ENCODE assay signal across 8 cellular contexts in the genomic region with DNA sequence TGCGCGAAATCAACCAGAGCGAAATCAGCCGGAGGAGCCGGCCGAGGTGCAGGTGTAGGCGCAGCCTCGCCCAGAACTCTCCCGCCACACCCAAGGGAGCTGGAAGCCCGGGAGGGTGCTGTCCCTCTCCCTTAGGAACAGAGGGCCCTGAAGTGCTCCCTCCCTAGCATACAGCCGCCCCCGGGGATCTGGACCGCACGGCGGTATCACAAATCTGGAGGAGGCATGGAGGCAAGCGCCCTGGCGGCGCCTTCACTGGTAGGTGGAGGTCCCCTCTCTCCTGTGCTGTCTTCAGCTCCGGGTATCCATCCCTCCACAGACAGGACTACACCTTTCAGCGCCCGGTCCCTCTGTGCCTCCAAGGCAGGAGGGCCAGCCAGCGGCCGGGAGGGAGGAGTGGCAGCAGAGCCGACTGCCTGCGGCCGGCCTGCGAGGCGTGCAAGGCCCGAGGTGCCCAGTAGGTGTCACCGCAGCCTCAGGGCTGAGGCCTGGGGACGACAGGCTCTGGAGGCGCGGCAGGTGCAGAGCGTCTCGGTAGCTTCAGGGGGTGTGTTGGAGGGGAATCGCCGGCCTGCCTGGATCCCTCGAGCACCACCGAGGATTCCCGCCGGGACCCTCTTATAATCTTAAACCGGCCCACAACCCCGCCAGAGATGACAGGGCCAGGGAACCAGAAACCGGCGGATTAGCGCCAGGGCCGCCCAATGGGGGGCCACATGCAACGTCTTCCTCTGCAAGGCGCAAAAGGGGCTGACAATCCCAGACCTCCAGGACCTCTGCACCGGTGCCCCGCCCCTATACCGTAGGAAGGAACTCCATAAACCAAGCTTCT. TPM values are rescaled to one million over a fixed set of nuclear protein-coding genes. Genes with fewer than 3 reads are reported as not detected.
DNase-seq lines count a peak whose midpoint lies in the region; ATAC-seq and TF ChIP-seq lines count a peak whose summit lies in the region.

No MANE protein-coding gene starts in this region.

- TF ChIP-seq POLR2A in prostate gland (IDR thresholded peaks at IDR 0.05): no peak
- no peak for TF ChIP-seq POLR2A in vagina (IDR thresholded peaks at IDR 0.05)

- TF ChIP-seq CTCF in LNCaP clone FGC (IDR thresholded peaks at IDR 0.05; ENCODE audit: control insufficient read depth, extremely low read depth, insufficient read depth): peak; percentile 98
- TF ChIP-seq CTCF in left ventricle myocardium inferior (IDR thresholded peaks at IDR 0.05; ENCODE audit: borderline replicate concordance): peak; percentile 99
- peak; percentile 77 to 97 (median 89) for TF ChIP-seq CTCF in prostate gland (IDR thresholded peaks at IDR 0.05)
- peak; percentile 66 to 81 (median 69) for TF ChIP-seq CTCF in vagina (IDR thresholded peaks at IDR 0.05)

- H3K27ac ChIP-seq in left ventricle myocardium inferior (replicated peaks) (no peak overlapping the region), prostate gland (no peak overlapping the region), vagina (no peak overlapping the region)

- ATAC-seq in GM21825 (IDR thresholded peaks at IDR 0.05; ENCODE audit: unreplicated experiment): peak; percentile 82

- H3K27me3 ChIP-seq in left ventricle myocardium inferior (ENCODE audit: low read depth) (peaks cover 100% of the 10 kb centered on the region), prostate gland (replicated peaks; ENCODE audit: insufficient read depth) (peaks cover 3% of the 10 kb centered on the region), vagina (peaks cover 27% of the 10 kb centered on the region)

- H3K4me3 ChIP-seq in LNCaP clone FGC (ENCODE audit: low read depth, low read length): no peak overlapping the region
- peak overlapping the region; percentile 44 for H3K4me3 ChIP-seq in left ventricle myocardium inferior
- peak overlapping the region in 1 of 2 donors; percentile 45 for H3K4me3 ChIP-seq in prostate gland
- peak overlapping the region in 1 of 2 donors; percentile 17 for H3K4me3 ChIP-seq in vagina

- H3K9me3 ChIP-seq in left ventricle myocardium inferior (replicated peaks) (no peaks in the 10 kb centered on the region), prostate gland (no peaks in the 10 kb centered on the region), vagina (no peaks in the 10 kb centered on the region)

- no peaks in the 10 kb centered on the region for H3K9me3 Mint-ChIP-seq in activated naive CD8-positive, alpha-beta T cell (ENCODE audit: low read depth)

- 7% methylated on average over 29 of the region's 52 CpGs for WGBS in prostate gland

- peak overlapping the region; percentile 59 for H3K4me3 Mint-ChIP-seq in activated naive CD8-positive, alpha-beta T cell

- H3K4me1 Mint-ChIP-seq in activated naive CD8-positive, alpha-beta T cell (ENCODE audit: low read depth): peaks cover 21% of the 10 kb centered on the region

- DNase-seq in DMS79 treated with DMSO at 0.1 percent for 48 hours (lab: John Stamatoyannopoulos, UW) (peak; percentile 73), LNCaP clone FGC (ENCODE audit: low read depth) (peak; percentile 21), SKM-1 treated with dmso at 0.1 percent for 144 hours (lab: John Stamatoyannopoulos, UW; ENCODE audit: unreplicated experiment) (peak; percentile 57), left ventricle myocardium inferior (peak; percentile 73), prostate gland (ENCODE audit: low spot score) (peak; percentile 70), vagina (ENCODE audit: extremely low spot score in 2 of 2) (no peak)

- H3K36me3 Mint-ChIP-seq in activated naive CD8-positive, alpha-beta T cell: no peaks in the 10 kb centered on the region

- H3K27ac Mint-ChIP-seq in activated naive CD8-positive, alpha-beta T cell: no peak overlapping the region

- H3K27me3 Mint-ChIP-seq in activated naive CD8-positive, alpha-beta T cell: peaks cover 32% of the 10 kb centered on the region

- intact Hi-C loops in left ventricle myocardium inferior (cut with micrococcal nuclease) (loop anchor here (5.0 kb wide), 1 partner anchor 94 kb away; no protein-coding TSS in a partner anchor), prostate gland (cut with DNase I) (loop anchor here (2.0 to 5.0 kb wide), 2 partner anchors 59 to 97 kb away; no protein-coding TSS in a partner anchor), vagina (cut with DNase I) (loop anchor here (10.0 kb wide), 1 partner anchor 97 kb away; no protein-coding TSS in a partner anchor)

- H3K36me3 ChIP-seq in left ventricle myocardium inferior: no peaks in the 10 kb centered on the region
- H3K36me3 ChIP-seq in prostate gland: no peaks in the 10 kb centered on the region
- no peaks in the 10 kb centered on the region for H3K36me3 ChIP-seq in vagina

- H3K4me1 ChIP-seq in left ventricle myocardium inferior (peaks cover 41% of the 10 kb centered on the region), prostate gland (replicated peaks) (peaks cover 16% of the 10 kb centered on the region), vagina (peaks cover 37% of the 10 kb centered on the region)

RNA-seq across cellular contexts. Expression of a gene that starts 2.8 kb away (rescaled TPM):
- total RNA-seq in left ventricle myocardium inferior (not detected), prostate gland (1 to 10 TPM; 3.2 to 9.6 TPM), vagina (not detected)

RNA-seq across cellular contexts. Expression of a gene that starts 16.6 kb away (rescaled TPM):
- total RNA-seq in left ventricle myocardium inferior (not detected), prostate gland (1 to 10 TPM in 1 of 2 donors, not detected in 1; 4.4 TPM), vagina (not detected)

Comparison
In these comparisons a context has a peak if more than half of its experiments do, and no peak if none do; other contexts are left out.
1. DNase-seq: peak in DMS79 treated with DMSO at 0.1 percent for 48 hours (single experiment), LNCaP clone FGC (single experiment), SKM-1 treated with dmso at 0.1 percent for 144 hours (single experiment), left ventricle myocardium inferior (single experiment) and prostate gland (single experiment); none in vagina (0 of 2).
2. Peak in every context shown above with its lines, with median percentiles within 50 percentile points of each other: CTCF ChIP-seq.